In the genomic region with DNA sequence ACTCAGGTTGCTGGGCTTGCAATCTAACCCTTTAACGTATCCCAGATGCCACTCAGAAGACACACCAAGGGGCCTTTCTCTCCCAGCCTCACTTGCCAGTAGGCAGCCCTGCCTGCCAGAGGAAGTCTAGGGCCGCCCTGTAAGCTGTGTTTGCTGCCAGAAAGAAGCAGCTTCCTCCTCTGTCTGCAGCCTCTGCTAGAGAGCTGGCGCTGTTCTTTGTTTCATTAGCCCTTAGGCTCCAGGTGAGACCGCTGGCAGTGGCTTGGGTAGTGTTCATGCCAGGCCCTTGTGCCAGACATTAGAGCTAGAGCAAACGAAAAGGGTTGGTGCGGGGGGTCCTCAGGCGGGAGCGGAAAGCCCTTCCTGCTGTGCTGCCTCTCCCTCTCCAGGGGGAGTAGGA, we compare ENCODE assay signal across 14 cellular contexts. TPM values are rescaled to one million over a fixed set of nuclear protein-coding genes. Genes with fewer than 3 reads are reported as not detected.
DNase-seq lines count a peak whose midpoint lies in the region; ATAC-seq and TF ChIP-seq lines count a peak whose summit lies in the region.
"Had no signal": no experiment of that assay in that cellular context is flagged by ENCODE, and none has a peak within 500 bp of the region (broad histone marks: within the 10 kb centered on the region; RNA-seq: fewer than 3 reads in every experiment).

No MANE protein-coding gene starts in this region.

- ATAC-seq in left cardiac atrium: no peak
- ATAC-seq in GM18511 (IDR thresholded peaks at IDR 0.05; ENCODE audit: unreplicated experiment): no peak

- H3K4me3 ChIP-seq in mesendoderm (ENCODE audit: low read length): no peak overlapping the region
- H3K4me3 ChIP-seq: coronary artery, ovary had no signal

- no peak overlapping the region for H2BK5ac ChIP-seq in mesendoderm (ENCODE audit: low read length)

- H3K4ac ChIP-seq in mesendoderm (ENCODE audit: low read depth, low read length): no peak overlapping the region

- intact Hi-C loops in left cardiac atrium (cut with DNase I): loop anchor here (5.0 to 10.0 kb wide), 2 partner anchors 90 to 248 kb away; no protein-coding TSS in a partner anchor

- H3K27me3 ChIP-seq in mesendoderm (ENCODE audit: insufficient read depth, low read length, poor library complexity): no peaks in the 10 kb centered on the region
- H3K27me3 ChIP-seq: ovary had no signal

- H3K4me2 ChIP-seq in mesendoderm (ENCODE audit: low read length): no peak overlapping the region

- peak; percentile 21 to 76 (median 43) for DNase-seq in NCI-H1417 (lab: John Stamatoyannopoulos, UW)
- no peak for DNase-seq in NCI-H1417 treated with DMSO at 0.1 percent for 48 hours (lab: John Stamatoyannopoulos, UW)
- DNase-seq in Kasumi-1 (lab: John Stamatoyannopoulos, UW): peak; percentile 72 to 80
- DNase-seq in RWPE1 (ENCODE audit: low spot score): no peak
- peak; percentile 29 for DNase-seq in mesendoderm
- DNase-seq in left cardiac atrium: no peak
- DNase-seq in EL: no peak
- DNase-seq: 8988T; ovary; stimulated activated CD4-positive, alpha-beta T cell treated with anti-CD3 and anti-CD28 coated beads, Interleukin-15, amount 100 ng/mL, for 24 hours; trophoblast cell had no signal

- no peak overlapping the region for H3K18ac ChIP-seq in mesendoderm (ENCODE audit: low read length)

- H2BK15ac ChIP-seq in mesendoderm (replicated peaks; ENCODE audit: low read depth): no peak overlapping the region

- no peak overlapping the region for H3K56ac ChIP-seq in mesendoderm (ENCODE audit: low read length)

- H4K8ac ChIP-seq in mesendoderm (ENCODE audit: low read depth, low read length): no peak overlapping the region

- WGBS in mesendoderm (ENCODE audit: extremely low coverage, insufficient coverage, low lambda C conversion rate): no CpG with 5 or more reads among the region's 8 CpGs

- POLR2A ChIA-PET in RWPE1 (lab: Yijun Ruan, JAX; ENCODE audit: low non-redundant PET): no interaction called here

- CTCF ChIA-PET in RWPE1 (lab: Yijun Ruan, JAX): interaction anchor here (0.7 to 1.5 kb wide), 2 partner anchors 104 to 106 kb away, joined by 3 to 8 read pairs; no protein-coding TSS in a partner anchor

- H2BK120ac ChIP-seq in mesendoderm (ENCODE audit: low read depth, low read length): no peak overlapping the region

- H3K27ac ChIP-seq in RWPE1: peak overlapping the region; percentile 31
- no peak overlapping the region for H3K27ac ChIP-seq in mesendoderm (ENCODE audit: low read depth, low read length)
- H3K27ac ChIP-seq: coronary artery, ovary had no signal

- no peak overlapping the region for H3K23ac ChIP-seq in mesendoderm (ENCODE audit: low read length)

- H3K9ac ChIP-seq in mesendoderm (ENCODE audit: low read length): no peak overlapping the region

- H3K36me3 ChIP-seq in mesendoderm (ENCODE audit: control insufficient read depth, insufficient read depth, low read length): no peaks in the 10 kb centered on the region
- H3K36me3 ChIP-seq: ovary had no signal

- no peak overlapping the region for H4K5ac ChIP-seq in mesendoderm (ENCODE audit: low read length)

- no peak overlapping the region for H2AK5ac ChIP-seq in mesendoderm (ENCODE audit: low read length)

- no peak for TF ChIP-seq CTCF in RWPE1 (conservative IDR thresholded peaks at IDR 0.05; ENCODE audit: low read depth)

- H3K4me1 ChIP-seq in mesendoderm (ENCODE audit: control insufficient read depth, low read depth, low read length): peaks cover 2% of the 10 kb centered on the region

- H3K79me1 ChIP-seq in mesendoderm (ENCODE audit: low read length): peaks cover 11% of the 10 kb centered on the region

- peaks cover 2% of the 10 kb centered on the region for H3K79me2 ChIP-seq in mesendoderm (ENCODE audit: control insufficient read depth, insufficient read depth, low read length)

RNA-seq across cellular contexts. Expression of gene CTRL, which starts 8.9 kb away (rescaled TPM):
- 1.9 TPM for polyA plus RNA-seq in mesendoderm (2013, experiment 1 of 2)
- 1.7 TPM for polyA plus RNA-seq in mesendoderm (2013, experiment 2 of 2)
- under 1 TPM; 0.76 to 0.97 TPM for total RNA-seq in left cardiac atrium

RNA-seq across cellular contexts. Expression of gene PSMB10, which starts 13.9 kb away (rescaled TPM):
- 60.4 TPM for polyA plus RNA-seq in mesendoderm (2013, experiment 1 of 2)
- polyA plus RNA-seq in mesendoderm (2013, experiment 2 of 2): 58.4 TPM
- total RNA-seq in left cardiac atrium: 10 to 100 TPM; 54.9 to 64.5 TPM

RNA-seq across cellular contexts. Expression of gene LCAT, which starts 21.2 kb away (rescaled TPM):
- 8.5 TPM for polyA plus RNA-seq in mesendoderm (2013, experiment 1 of 2)
- 7.3 TPM for polyA plus RNA-seq in mesendoderm (2013, experiment 2 of 2)
- total RNA-seq in left cardiac atrium: 10 to 100 TPM; 12.8 to 22.6 TPM

RNA-seq across cellular contexts. Expression of gene PSKH1, which starts 29.7 kb away (rescaled TPM):
- polyA plus RNA-seq in mesendoderm (2013, experiment 1 of 2): 22.4 TPM
- polyA plus RNA-seq in mesendoderm (2013, experiment 2 of 2): 20.5 TPM
- total RNA-seq in left cardiac atrium: 10 to 100 TPM; 21.0 to 27.3 TPM

RNA-seq across cellular contexts. Expression of gene NRN1L, which starts 38.1 kb away (rescaled TPM):
- 10.2 TPM for polyA plus RNA-seq in mesendoderm (2013, experiment 1 of 2)
- polyA plus RNA-seq in mesendoderm (2013, experiment 2 of 2): 10.3 TPM
- total RNA-seq in left cardiac atrium: under 1 TPM in 1 of 2 donors, not detected in 1; 0.50 TPM
- total RNA-seq: mesenteric fat pad had no signal

Comparison
In these comparisons a context has a peak if more than half of its experiments do, and no peak if none do; other contexts are left out.
1. DNase-seq: peak in NCI-H1417 (3 of 3), Kasumi-1 (2 of 2) and mesendoderm (single experiment); none in NCI-H1417 treated with DMSO at 0.1 percent for 48 hours (single experiment), RWPE1 (single experiment), left cardiac atrium (single experiment) and EL (single experiment).